13 cellular contexts compared by ENCODE assay signal in genomic region chr10:43284341-43284910, GRCh38. TPM values are rescaled to one million over a fixed set of nuclear protein-coding genes. Genes with fewer than 3 reads are reported as not detected.
A peak's percentile ranks its signal among the peaks of the same experiment; 100 is the strongest.
DNase-seq lines count a peak whose midpoint lies in the region; ATAC-seq, FAIRE-seq and TF ChIP-seq lines count a peak whose summit lies in the region.
"Had no signal": no experiment of that assay in that cellular context is flagged by ENCODE, and none has a peak within 500 bp of the region (broad histone marks: within the 10 kb centered on the region; RNA-seq: fewer than 3 reads in every experiment).

No MANE protein-coding gene starts in this region.

- no peak overlapping the region for H3K4ac ChIP-seq in neuronal stem cell (ENCODE audit: low read length)

- H4K91ac ChIP-seq in neuronal stem cell (ENCODE audit: low read depth, low read length, poor library complexity), result no peak overlapping the region

- H4K8ac ChIP-seq in neuronal stem cell (ENCODE audit: low read depth, low read length), result no peak overlapping the region

- H3K23ac ChIP-seq in neuronal stem cell (ENCODE audit: low read depth, low read length, poor library complexity), result no peak overlapping the region

- H3K27ac ChIP-seq in SK-N-SH (ENCODE audit: low read depth in 2 of 2, low read length in 1 of 2) (no peak overlapping the region), hepatocyte (no peak overlapping the region), neuronal stem cell (replicated peaks; ENCODE audit: low read length) (no peak overlapping the region)
- H3K27ac ChIP-seq: ascending aorta had no signal

- no peak for TF ChIP-seq RAD21 in SK-N-SH (IDR thresholded peaks at IDR 0.05; ENCODE audit: low read length)

- H3K9me2 ChIP-seq in SK-N-SH, result no peaks in the 10 kb centered on the region
- H3K9me2 ChIP-seq in hepatocyte (replicated peaks; ENCODE audit: insufficient read depth), result no peaks in the 10 kb centered on the region

- H3K27me3 ChIP-seq in SK-N-SH (ENCODE audit: insufficient read depth), result peaks cover 5% of the 10 kb centered on the region; the same call in 1 of the 2 replicates
- peaks cover 8% of the 10 kb centered on the region for H3K27me3 ChIP-seq in hepatocyte
- peaks cover 0 to 6% (median 5%) of the 10 kb centered on the region in 3 experiments for H3K27me3 ChIP-seq in neuronal stem cell (ENCODE audit: control insufficient read depth in 3 of 3, insufficient read depth in 3 of 3, low read depth in 1 of 3, low read length in 3 of 3)
- H3K27me3 ChIP-seq: ascending aorta had no signal

- H3K79me2 ChIP-seq in SK-N-SH (ENCODE audit: insufficient read depth) (no peaks in the 10 kb centered on the region), hepatocyte (no peaks in the 10 kb centered on the region)

- H3K36me3 Mint-ChIP-seq in activated CD8-positive, alpha-beta memory T cell treated with anti-CD3 and anti-CD28 coated beads, Interleukin-2, amount 10 ng/mL, durations not matched to agents 7 days and 5 days, result no peaks in the 10 kb centered on the region
- H3K36me3 Mint-ChIP-seq in stimulated activated effector memory CD8-positive, alpha-beta T cell treated with anti-CD3 and anti-CD28 coated beads, Interleukin-12 subunit alpha, Interleukin-12 subunit beta, amount 100 ng/mL, for 72 hours, result no peaks in the 10 kb centered on the region

- H2BK5ac ChIP-seq in neuronal stem cell (ENCODE audit: low read length), result no peak overlapping the region

- no peak for TF ChIP-seq EP300 in SK-N-SH (IDR thresholded peaks at IDR 0.05; ENCODE audit: borderline replicate concordance in 1 of 2, low read depth in 1 of 2, low read length in 1 of 2)

- H3K27me3 Mint-ChIP-seq in activated CD8-positive, alpha-beta memory T cell treated with anti-CD3 and anti-CD28 coated beads, Interleukin-2, amount 10 ng/mL, durations not matched to agents 7 days and 5 days, result peaks cover 22% of the 10 kb centered on the region

- no peak for FAIRE-seq in H54 (lab: Jason Lieb, UNC)

- POLR2A ChIA-PET in SK-N-SH (lab: Yijun Ruan, JAX), result no interaction called here

- TF ChIP-seq CTCF in SK-N-SH (IDR thresholded peaks at IDR 0.05) (no peak), hepatocyte (IDR thresholded peaks at IDR 0.05; ENCODE audit: poor library complexity) (no peak)

- H3K4me1 ChIP-seq in SK-N-SH (ENCODE audit: control insufficient read depth in 1 of 2, insufficient read depth in 2 of 2, low read depth in 1 of 2, low read length in 1 of 2) (no peaks in the 10 kb centered on the region), hepatocyte (ENCODE audit: insufficient read depth) (no peaks in the 10 kb centered on the region), neuronal stem cell (ENCODE audit: control insufficient read depth in 2 of 2, insufficient read depth in 1 of 2, low read depth in 1 of 2, low read length in 2 of 2) (no peaks in the 10 kb centered on the region)
- H3K4me1 ChIP-seq: ascending aorta had no signal

- ATAC-seq in activated CD8-positive, alpha-beta memory T cell treated with anti-CD3 and anti-CD28 coated beads, Interleukin-2, amount 10 ng/mL, durations not matched to agents 7 days and 5 days, result peak; percentile 43
- ATAC-seq in stimulated activated effector memory CD8-positive, alpha-beta T cell treated with anti-CD3 and anti-CD28 coated beads, Interleukin-12 subunit alpha, Interleukin-12 subunit beta, amount 100 ng/mL, for 72 hours, result peak; percentile 25
- ATAC-seq: sciatic nerve had no signal

- no peaks in the 10 kb centered on the region for H4K20me1 ChIP-seq in SK-N-SH (ENCODE audit: insufficient read depth)
- no peaks in the 10 kb centered on the region for H4K20me1 ChIP-seq in hepatocyte (ENCODE audit: insufficient read depth, poor library complexity, severe bottlenecking)

- H3K4me3 Mint-ChIP-seq in activated CD8-positive, alpha-beta memory T cell treated with anti-CD3 and anti-CD28 coated beads, Interleukin-2, amount 10 ng/mL, durations not matched to agents 7 days and 5 days, result no peak overlapping the region
- no peak overlapping the region for H3K4me3 Mint-ChIP-seq in stimulated activated effector memory CD8-positive, alpha-beta T cell treated with anti-CD3 and anti-CD28 coated beads, Interleukin-12 subunit alpha, Interleukin-12 subunit beta, amount 100 ng/mL, for 72 hours

- H2BK12ac ChIP-seq in neuronal stem cell (ENCODE audit: low read length), result no peak overlapping the region

- CTCF ChIA-PET in activated CD8-positive, alpha-beta memory T cell treated with anti-CD3 and anti-CD28 coated beads, Interleukin-2, amount 10 ng/mL, durations not matched to agents 7 days and 5 days (lab: Charles Lee), result interaction anchor here (1.1 to 1.4 kb wide), 2 partner anchors 9 to 21 kb away, joined by 3 read pairs; no protein-coding TSS in a partner anchor
- CTCF ChIA-PET in SK-N-SH (lab: Yijun Ruan, JAX), result interaction anchor here (1.1 to 3.9 kb wide), 2 partner anchors 8 to 80 kb away, joined by 3 to 23 read pairs; no protein-coding TSS in a partner anchor

- no peaks in the 10 kb centered on the region for H3K36me3 ChIP-seq in SK-N-SH (replicated peaks in 1 of 2; ENCODE audit: control insufficient read depth in 1 of 2, insufficient read depth in 2 of 2, low read length in 1 of 2)
- H3K36me3 ChIP-seq in hepatocyte (replicated peaks; ENCODE audit: insufficient read depth, low read depth), result no peaks in the 10 kb centered on the region
- no peaks in the 10 kb centered on the region for H3K36me3 ChIP-seq in neuronal stem cell (replicated peaks in 1 of 2; ENCODE audit: control insufficient read depth in 2 of 2, insufficient read depth in 2 of 2, low read length in 2 of 2)
- H3K36me3 ChIP-seq: ascending aorta had no signal

- WGBS in SK-N-SH (ENCODE audit: low lambda C conversion rate), result 8% methylated on average over 2 of the region's 3 CpGs
- 31% methylated on average over 3 of the region's 3 CpGs for WGBS in hepatocyte (ENCODE audit: low lambda C conversion rate, missing lambda C conversion rate)
- no CpG with 5 or more reads among the region's 3 CpGs for WGBS in neuronal stem cell (ENCODE audit: extremely low coverage in 2 of 2, insufficient read length in 2 of 2, insufficient replicate concordance in 1 of 2), 2 donors

- H3K27ac Mint-ChIP-seq in activated CD8-positive, alpha-beta memory T cell treated with anti-CD3 and anti-CD28 coated beads, Interleukin-2, amount 10 ng/mL, durations not matched to agents 7 days and 5 days, result no peak overlapping the region
- H3K27ac Mint-ChIP-seq in stimulated activated effector memory CD8-positive, alpha-beta T cell treated with anti-CD3 and anti-CD28 coated beads, Interleukin-12 subunit alpha, Interleukin-12 subunit beta, amount 100 ng/mL, for 72 hours, result no peak overlapping the region

- H3K4me1 Mint-ChIP-seq in activated CD8-positive, alpha-beta memory T cell treated with anti-CD3 and anti-CD28 coated beads, Interleukin-2, amount 10 ng/mL, durations not matched to agents 7 days and 5 days, result peaks cover 26% of the 10 kb centered on the region
- peaks cover 28% of the 10 kb centered on the region for H3K4me1 Mint-ChIP-seq in stimulated activated effector memory CD8-positive, alpha-beta T cell treated with anti-CD3 and anti-CD28 coated beads, Interleukin-12 subunit alpha, Interleukin-12 subunit beta, amount 100 ng/mL, for 72 hours

- no peak overlapping the region for H3K14ac ChIP-seq in neuronal stem cell (ENCODE audit: low read length)

- H2BK15ac ChIP-seq in neuronal stem cell (ENCODE audit: low read length), result no peak overlapping the region

- H3K4me3 ChIP-seq in SK-N-SH (ENCODE audit: low read depth in 2 of 2, low read length in 1 of 2) (no peak overlapping the region), hepatocyte (no peak overlapping the region), neuronal stem cell (ENCODE audit: low read length in 2 of 2) (no peak overlapping the region)
- H3K4me3 ChIP-seq: ascending aorta had no signal

- H3K9ac ChIP-seq in SK-N-SH (no peak overlapping the region), neuronal stem cell (ENCODE audit: low read depth, low read length, poor library complexity) (no peak overlapping the region)

- H2BK120ac ChIP-seq in neuronal stem cell (ENCODE audit: low read depth, low read length), result no peak overlapping the region

- TF ChIP-seq POLR2A in H54 (IDR thresholded peaks at IDR 0.05; ENCODE audit: low read depth, low read length), result no peak

- no peak overlapping the region for H2AFZ ChIP-seq in SK-N-SH (ENCODE audit: low read depth)
- H2AFZ ChIP-seq in hepatocyte, result no peak overlapping the region
- no peak overlapping the region for H2AFZ ChIP-seq in neuronal stem cell (ENCODE audit: low read length)

- no peaks in the 10 kb centered on the region for H3F3A ChIP-seq in SK-N-SH (replicated peaks; ENCODE audit: insufficient read depth)

- no peak overlapping the region for H3K18ac ChIP-seq in neuronal stem cell (ENCODE audit: low read length)

- H3K9me3 ChIP-seq in SK-N-SH, result no peaks in the 10 kb centered on the region
- H3K9me3 ChIP-seq in hepatocyte (ENCODE audit: low read depth), result no peaks in the 10 kb centered on the region
- no peaks in the 10 kb centered on the region for H3K9me3 ChIP-seq in neuronal stem cell (replicated peaks in 1 of 2; ENCODE audit: control insufficient read depth in 2 of 2, insufficient read depth in 1 of 2, low read depth in 1 of 2, low read length in 2 of 2)
- H3K9me3 ChIP-seq: ascending aorta had no signal

- no peaks in the 10 kb centered on the region for H3K79me1 ChIP-seq in neuronal stem cell (ENCODE audit: low read depth, low read length)

- H2AK5ac ChIP-seq in neuronal stem cell (ENCODE audit: low read depth, low read length), result no peak overlapping the region

- H3K9me3 Mint-ChIP-seq in activated CD8-positive, alpha-beta memory T cell treated with anti-CD3 and anti-CD28 coated beads, Interleukin-2, amount 10 ng/mL, durations not matched to agents 7 days and 5 days (ENCODE audit: low read depth), result no peaks in the 10 kb centered on the region
- H3K9me3 Mint-ChIP-seq in stimulated activated effector memory CD8-positive, alpha-beta T cell treated with anti-CD3 and anti-CD28 coated beads, Interleukin-12 subunit alpha, Interleukin-12 subunit beta, amount 100 ng/mL, for 72 hours, result no peaks in the 10 kb centered on the region

- peak; percentile 67 for DNase-seq in activated CD8-positive, alpha-beta memory T cell treated with anti-CD3 and anti-CD28 coated beads, Interleukin-2, amount 10 ng/mL, durations not matched to agents 7 days and 5 days
- DNase-seq in activated CD8-positive, alpha-beta memory T cell treated with anti-CD3 and anti-CD28 coated beads, Interleukin-2, amount 50 U/mL, for 48 hours, result no peak
- no peak for DNase-seq in SK-N-SH
- DNase-seq in hepatocyte (ENCODE audit: low spot score), result peak; percentile 73
- no peak for DNase-seq in stimulated activated effector memory CD8-positive, alpha-beta T cell treated with anti-CD3 and anti-CD28 coated beads, Interleukin-12 subunit alpha, Interleukin-12 subunit beta, amount 100 ng/mL, for 72 hours (ENCODE audit: low spot score in 2 of 2)
- no peak for DNase-seq in NCI-H2029 (lab: John Stamatoyannopoulos, UW)
- no peak for DNase-seq in neuronal stem cell (ENCODE audit: low spot score)
- no peak for DNase-seq in H54 (ENCODE audit: insufficient read length, low spot score)
- DNase-seq: effector memory CD4-positive, alpha-beta T cell; NCI-H1694 treated with DMSO at 0.1 percent for 48 hours; SW 1271 had no signal

- H3K4me2 ChIP-seq in SK-N-SH (no peak overlapping the region), hepatocyte (no peak overlapping the region), neuronal stem cell (ENCODE audit: insufficient read depth, low read length, poor library complexity, severe bottlenecking) (no peak overlapping the region)

RNA-seq across cellular contexts. Expression of gene RASGEF1A, which starts 17.6 kb away (rescaled TPM):
- total RNA-seq in activated CD8-positive, alpha-beta memory T cell treated with anti-CD3 and anti-CD28 coated beads, Interleukin-2, amount 10 ng/mL, durations not matched to agents 7 days and 5 days, result 1 to 10 TPM; 3.2 to 4.2 TPM
- not detected in 2 replicates for polyA plus RNA-seq in SK-N-SH (2012; rRNA removed)
- 0.01 TPM in 1 of 2 replicates, not detected in the other for polyA plus RNA-seq in SK-N-SH (2012; cell fraction: cytosol; rRNA removed)
- polyA plus RNA-seq in SK-N-SH (2012; cell fraction: nucleus; rRNA removed), result not detected in 2 replicates
- total RNA-seq in hepatocyte, result 2.2 and 2.7 TPM in 2 replicates
- 1.4 and 1.5 TPM in 2 replicates for polyA plus RNA-seq in hepatocyte
- 3.5 TPM for polyA plus RNA-seq in neuronal stem cell (2013, experiment 1 of 2)
- 3.6 TPM for polyA plus RNA-seq in neuronal stem cell (2013, experiment 2 of 2)
- total RNA-seq: ascending aorta had no signal

Comparison
In these comparisons a context has a peak if more than half of its experiments do, and no peak if none do; other contexts are left out.
1. DNase-seq: peak in activated CD8-positive, alpha-beta memory T cell treated with anti-CD3 and anti-CD28 coated beads, Interleukin-2, amount 10 ng/mL, durations not matched to agents 7 days and 5 days (single experiment) and hepatocyte (single experiment); none in activated CD8-positive, alpha-beta memory T cell treated with anti-CD3 and anti-CD28 coated beads, Interleukin-2, amount 50 U/mL, for 48 hours (single experiment), SK-N-SH (single experiment), stimulated activated effector memory CD8-positive, alpha-beta T cell treated with anti-CD3 and anti-CD28 coated beads, Interleukin-12 subunit alpha, Interleukin-12 subunit beta, amount 100 ng/mL, for 72 hours (0 of 2), NCI-H2029 (single experiment), neuronal stem cell (single experiment) and H54 (single experiment).